In the genomic region with DNA sequence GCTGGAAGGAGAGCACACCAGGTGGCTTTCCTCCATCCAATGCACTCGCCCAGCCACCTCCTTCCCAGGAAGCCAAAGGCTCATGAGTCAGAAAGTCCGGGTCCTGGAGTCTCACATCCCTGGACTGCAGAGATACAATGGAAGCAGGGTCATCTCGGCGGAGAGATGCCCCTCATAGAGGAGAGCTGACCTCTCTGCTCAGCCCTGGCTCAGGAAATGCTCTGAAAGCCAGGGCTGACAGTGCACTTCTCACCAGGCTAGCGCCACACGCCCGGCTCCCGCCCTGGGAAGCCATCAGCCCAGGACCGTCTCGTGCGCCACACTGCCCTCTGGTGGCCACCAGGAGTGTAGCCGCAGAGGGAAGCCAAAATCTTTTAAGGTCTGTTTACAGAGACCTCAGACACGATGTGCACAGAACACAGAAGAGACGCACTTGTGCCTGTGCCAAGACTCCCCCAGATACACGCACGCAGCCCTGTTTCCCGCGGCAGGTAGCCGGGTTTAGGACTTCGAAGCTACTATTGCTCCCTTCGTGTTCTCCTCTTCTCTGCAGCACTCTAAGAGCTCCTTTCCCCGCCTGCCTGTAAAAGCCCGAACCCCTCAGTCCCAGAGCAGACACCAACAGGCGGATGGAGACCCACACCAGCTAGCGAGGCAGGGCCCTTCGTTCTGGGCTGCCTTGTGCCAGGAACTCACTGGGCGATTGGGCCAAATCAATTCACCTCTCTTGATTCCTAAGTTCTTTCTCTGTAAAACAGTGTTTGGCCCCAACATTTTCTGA, we compare ENCODE assay signal across 9 cellular contexts. TPM values are rescaled to one million over a fixed set of nuclear protein-coding genes. Genes with fewer than 3 reads are reported as not detected.
DNase-seq lines count a peak whose midpoint lies in the region; ATAC-seq lines count a peak whose summit lies in the region.
"Had no signal": no experiment of that assay in that cellular context is flagged by ENCODE, and none has a peak within 500 bp of the region (broad histone marks: within the 10 kb centered on the region; RNA-seq: fewer than 3 reads in every experiment).

No MANE protein-coding gene starts in this region.

- peaks cover 8% of the 10 kb centered on the region for H3K27me3 Mint-ChIP-seq in activated CD8-positive, alpha-beta T cell treated with anti-CD3 and anti-CD28 coated beads, Interleukin-2, amount 10 ng/mL, durations not matched to agents 7 days and 5 days (ENCODE audit: low read depth)
- H3K27me3 Mint-ChIP-seq in effector memory CD8-positive, alpha-beta T cell = peaks cover 24 to 30% of the 10 kb centered on the region in 2 donors
- H3K27me3 Mint-ChIP-seq in memory B cell = peaks cover 6% of the 10 kb centered on the region

- ATAC-seq in HG03439 (IDR thresholded peaks at IDR 0.05; ENCODE audit: unreplicated experiment) (peak; percentile 74), memory B cell (ENCODE audit: low read depth) (peak; percentile 72)
- peak; percentile 89 for ATAC-seq in activated CD8-positive, alpha-beta T cell treated with anti-CD3 and anti-CD28 coated beads, Interleukin-2, amount 10 ng/mL, durations not matched to agents 7 days and 5 days
- ATAC-seq in effector memory CD8-positive, alpha-beta T cell (replicated peaks) = peak; percentile 83

- H3K4me2 ChIP-seq in BLaER1 treated with 17β-estradiol and CSF1 and Interleukin-3, amounts not matched to agents 10 nM and 100 nM = peak overlapping the region; percentile 41 to 76 (median 63)

- H3K9me3 ChIP-seq in BLaER1 treated with 17β-estradiol and CSF1 and Interleukin-3, amounts not matched to agents 10 nM and 100 nM (replicated peaks in 1 of 11) = no peaks in the 10 kb centered on the region

- H3K4me3 Mint-ChIP-seq in activated CD8-positive, alpha-beta T cell treated with anti-CD3 and anti-CD28 coated beads, Interleukin-2, amount 10 ng/mL, durations not matched to agents 7 days and 5 days = no peak overlapping the region
- H3K4me3 Mint-ChIP-seq in effector memory CD8-positive, alpha-beta T cell = peak overlapping the region in 1 of 2 donors; percentile 43
- no peak overlapping the region for H3K4me3 Mint-ChIP-seq in memory B cell

- CTCF ChIA-PET in activated CD8-positive, alpha-beta T cell treated with anti-CD3 and anti-CD28 coated beads, Interleukin-2, amount 10 ng/mL, durations not matched to agents 7 days and 5 days (lab: Charles Lee) = interaction anchor here (0.8 to 3.5 kb wide), 11 partner anchors 11 to 204 kb away, joined by 3 to 18 read pairs (median 5); no protein-coding TSS in a partner anchor

- H3K9me3 Mint-ChIP-seq in activated CD8-positive, alpha-beta T cell treated with anti-CD3 and anti-CD28 coated beads, Interleukin-2, amount 10 ng/mL, durations not matched to agents 7 days and 5 days (ENCODE audit: insufficient read depth) = no peaks in the 10 kb centered on the region
- no peaks in the 10 kb centered on the region for H3K9me3 Mint-ChIP-seq in effector memory CD8-positive, alpha-beta T cell
- H3K9me3 Mint-ChIP-seq in memory B cell = no peaks in the 10 kb centered on the region

- no peak overlapping the region for H3K9ac ChIP-seq in BLaER1 treated with 17β-estradiol and CSF1 and Interleukin-3, amounts not matched to agents 10 nM and 100 nM

- DNase-seq in GM19240 (ENCODE audit: insufficient read length, low spot score) (peak; percentile 68), NCI-H774 (lab: John Stamatoyannopoulos, UW) (peak; percentile 54), memory B cell (ENCODE audit: low spot score in 2 of 2) (peak; percentile 66 to 74)
- peak; percentile 76 for DNase-seq in activated CD8-positive, alpha-beta T cell treated with anti-CD3 and anti-CD28 coated beads, Interleukin-2, amount 10 ng/mL, durations not matched to agents 7 days and 5 days
- DNase-seq in effector memory CD8-positive, alpha-beta T cell = peak; percentile 60 to 65 (median 65)
- DNase-seq in stimulated activated CD8-positive, alpha-beta memory T cell treated with anti-CD3 and anti-CD28 coated beads, Interleukin-2, amount 100 ng/mL, for 1 hour (ENCODE audit: low read depth in 2 of 2) = peak; percentile 35 to 52

- H3K4me3 ChIP-seq in BLaER1 treated with 17β-estradiol and CSF1 and Interleukin-3, amounts not matched to agents 10 nM and 100 nM = no peak overlapping the region
- H3K4me3 ChIP-seq: SK-N-MC had no signal

- H3K4me1 ChIP-seq in BLaER1 treated with 17β-estradiol and CSF1 and Interleukin-3, amounts not matched to agents 10 nM and 100 nM = peaks cover 9 to 29% (median 24%) of the 10 kb centered on the region in 10 experiments

- H3K36me3 ChIP-seq in BLaER1 treated with 17β-estradiol and CSF1 and Interleukin-3, amounts not matched to agents 10 nM and 100 nM = no peaks in the 10 kb centered on the region

- POLR2A ChIA-PET in activated CD8-positive, alpha-beta T cell treated with anti-CD3 and anti-CD28 coated beads, Interleukin-2, amount 10 ng/mL, durations not matched to agents 7 days and 5 days (lab: Charles Lee) = no interaction called here

- H3K27ac ChIP-seq in BLaER1 treated with 17β-estradiol and CSF1 and Interleukin-3, amounts not matched to agents 10 nM and 100 nM = no peak overlapping the region
- H3K27ac ChIP-seq: SK-N-MC had no signal

- H3K36me3 Mint-ChIP-seq in activated CD8-positive, alpha-beta T cell treated with anti-CD3 and anti-CD28 coated beads, Interleukin-2, amount 10 ng/mL, durations not matched to agents 7 days and 5 days (ENCODE audit: low read depth) = no peaks in the 10 kb centered on the region
- H3K36me3 Mint-ChIP-seq in effector memory CD8-positive, alpha-beta T cell (ENCODE audit: insufficient read depth) = no peaks in the 10 kb centered on the region
- H3K36me3 Mint-ChIP-seq in memory B cell = no peaks in the 10 kb centered on the region

- no peaks in the 10 kb centered on the region for H3K27me3 ChIP-seq in BLaER1 treated with 17β-estradiol and CSF1 and Interleukin-3, amounts not matched to agents 10 nM and 100 nM

- no peaks in the 10 kb centered on the region for H3K4me1 Mint-ChIP-seq in activated CD8-positive, alpha-beta T cell treated with anti-CD3 and anti-CD28 coated beads, Interleukin-2, amount 10 ng/mL, durations not matched to agents 7 days and 5 days (ENCODE audit: low read depth)
- peaks cover 9 to 14% of the 10 kb centered on the region in 2 donors for H3K4me1 Mint-ChIP-seq in effector memory CD8-positive, alpha-beta T cell (ENCODE audit: low read depth in 2 of 2)
- H3K4me1 Mint-ChIP-seq in memory B cell = no peaks in the 10 kb centered on the region

- H4K20me1 ChIP-seq in BLaER1 treated with 17β-estradiol and CSF1 and Interleukin-3, amounts not matched to agents 10 nM and 100 nM = peaks cover 0 to 5% (median 0%) of the 10 kb centered on the region in 11 experiments; a peak in 1 of 22 replicates

- H3K27ac Mint-ChIP-seq in activated CD8-positive, alpha-beta T cell treated with anti-CD3 and anti-CD28 coated beads, Interleukin-2, amount 10 ng/mL, durations not matched to agents 7 days and 5 days = no peak overlapping the region
- H3K27ac Mint-ChIP-seq in effector memory CD8-positive, alpha-beta T cell = peak overlapping the region in 1 of 2 donors; percentile 29
- no peak overlapping the region for H3K27ac Mint-ChIP-seq in memory B cell

RNA-seq across cellular contexts. Expression of gene NTRK3, which starts 9.7 kb away (rescaled TPM):
- total RNA-seq in activated CD8-positive, alpha-beta T cell treated with anti-CD3 and anti-CD28 coated beads, Interleukin-2, amount 10 ng/mL, durations not matched to agents 7 days and 5 days = not detected
